In genomic region chr16:88693420-88694177, GRCh38 we compare ENCODE assay signal across 1 cellular context.
TF ChIP-seq lines count a peak whose summit lies in the region.

No MANE protein-coding gene starts in this region.

TF ChIP-seq in H1, 55 proteins besides CTCF, POLR2A, EP300 and RAD21:
- TF ChIP-seq SIX5 (IDR thresholded peaks at IDR 0.05; ENCODE audit: low read depth, low read length): no peak
- no peak for TF ChIP-seq TCF12 (IDR thresholded peaks at IDR 0.05; ENCODE audit: low read depth, low read length)
- TF ChIP-seq SUZ12 (IDR thresholded peaks at IDR 0.05; ENCODE audit: low read length): no peak
- TF ChIP-seq POLR2AphosphoS5 (IDR thresholded peaks at IDR 0.05; ENCODE audit: low read depth, low read length): no peak
- TF ChIP-seq KDM4A (IDR thresholded peaks at IDR 0.05; ENCODE audit: low read depth, low read length, severe bottlenecking): no peak
- TF ChIP-seq, protein P1, sequence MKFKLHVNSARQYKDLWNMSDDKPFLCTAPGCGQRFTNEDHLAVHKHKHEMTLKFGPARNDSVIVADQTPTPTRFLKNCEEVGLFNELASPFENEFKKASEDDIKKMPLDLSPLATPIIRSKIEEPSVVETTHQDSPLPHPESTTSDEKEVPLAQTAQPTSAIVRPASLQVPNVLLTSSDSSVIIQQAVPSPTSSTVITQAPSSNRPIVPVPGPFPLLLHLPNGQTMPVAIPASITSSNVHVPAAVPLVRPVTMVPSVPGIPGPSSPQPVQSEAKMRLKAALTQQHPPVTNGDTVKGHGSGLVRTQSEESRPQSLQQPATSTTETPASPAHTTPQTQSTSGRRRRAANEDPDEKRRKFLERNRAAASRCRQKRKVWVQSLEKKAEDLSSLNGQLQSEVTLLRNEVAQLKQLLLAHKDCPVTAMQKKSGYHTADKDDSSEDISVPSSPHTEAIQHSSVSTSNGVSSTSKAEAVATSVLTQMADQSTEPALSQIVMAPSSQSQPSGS (IDR thresholded peaks at IDR 0.05; ENCODE audit: low read length): no peak
- TF ChIP-seq SP1 (IDR thresholded peaks at IDR 0.05; ENCODE audit: low read depth, low read length): no peak
- TF ChIP-seq, protein P2, sequence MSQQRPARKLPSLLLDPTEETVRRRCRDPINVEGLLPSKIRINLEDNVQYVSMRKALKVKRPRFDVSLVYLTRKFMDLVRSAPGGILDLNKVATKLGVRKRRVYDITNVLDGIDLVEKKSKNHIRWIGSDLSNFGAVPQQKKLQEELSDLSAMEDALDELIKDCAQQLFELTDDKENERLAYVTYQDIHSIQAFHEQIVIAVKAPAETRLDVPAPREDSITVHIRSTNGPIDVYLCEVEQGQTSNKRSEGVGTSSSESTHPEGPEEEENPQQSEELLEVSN (IDR thresholded peaks at IDR 0.05): no peak
- TF ChIP-seq ATF3 (IDR thresholded peaks at IDR 0.05; ENCODE audit: insufficient read depth, low read depth, low read length): no peak
- no peak for TF ChIP-seq TBP (IDR thresholded peaks at IDR 0.05; ENCODE audit: low read depth, low read length)
- TF ChIP-seq JUND (IDR thresholded peaks at IDR 0.05; ENCODE audit: low read length): no peak
- TF ChIP-seq ASH2L (IDR thresholded peaks at IDR 0.05; ENCODE audit: low read length): no peak
- no peak for TF ChIP-seq TEAD4 (IDR thresholded peaks at IDR 0.05; ENCODE audit: low read depth, low read length)
- no peak for TF ChIP-seq KDM5A (IDR thresholded peaks at IDR 0.05; ENCODE audit: low read length)
- TF ChIP-seq SP2 (IDR thresholded peaks at IDR 0.05; ENCODE audit: low read length): no peak
TF ChIP-seq in H1: peak in this region for 0.
